11 cellular contexts compared by ENCODE assay signal in genomic region chr6:20377623-20378265, GRCh38. TPM values are rescaled to one million over a fixed set of nuclear protein-coding genes. Genes with fewer than 3 reads are reported as not detected.
A peak's percentile ranks its signal among the peaks of the same experiment; 100 is the strongest.
DNase-seq lines count a peak whose midpoint lies in the region; ATAC-seq and TF ChIP-seq lines count a peak whose summit lies in the region.
"Had no signal": no experiment of that assay in that cellular context is flagged by ENCODE, and none has a peak within 500 bp of the region (broad histone marks: within the 10 kb centered on the region; RNA-seq: fewer than 3 reads in every experiment).

No MANE protein-coding gene starts in this region.

- peak; percentile 37 for DNase-seq in A673 (ENCODE audit: low spot score)
- no peak for DNase-seq in RWPE2 (ENCODE audit: low spot score)
- peak; percentile 73 to 76 for DNase-seq in foreskin fibroblast
- no peak for DNase-seq in BE2C
- no peak for DNase-seq in colonic mucosa
- DNase-seq in esophagus muscularis mucosa (ENCODE audit: extremely low spot score) = no peak
- no peak for DNase-seq in cardiac septum (ENCODE audit: low spot score)
- DNase-seq: activated naive CD4-positive, alpha-beta T cell treated with anti-CD3 and anti-CD28 coated beads, Interleukin-2, amount 10 ng/mL, durations not matched to agents 7 days and 5 days; NCI-H1436 treated with DMSO at 0.1 percent for 48 hours; ovary had no signal

- no peaks in the 10 kb centered on the region for H3K9me3 ChIP-seq in A673 (ENCODE audit: low read depth, low read length, poor library complexity, severe bottlenecking)
- no peaks in the 10 kb centered on the region for H3K9me3 ChIP-seq in RWPE2 (ENCODE audit: severe bottlenecking)
- no peaks in the 10 kb centered on the region for H3K9me3 ChIP-seq in BE2C
- no peaks in the 10 kb centered on the region for H3K9me3 ChIP-seq in colonic mucosa
- no peaks in the 10 kb centered on the region for H3K9me3 ChIP-seq in esophagus muscularis mucosa
- H3K9me3 ChIP-seq: ovary had no signal

- TF ChIP-seq CTCF in A673 (conservative IDR thresholded peaks at IDR 0.05; ENCODE audit: low read depth, low read length) (no peak), RWPE2 (IDR thresholded peaks at IDR 0.05; ENCODE audit: poor library complexity, severe bottlenecking) (no peak), foreskin fibroblast (IDR thresholded peaks at IDR 0.05; ENCODE audit: low read depth, low read length) (no peak), BE2C (IDR thresholded peaks at IDR 0.05; ENCODE audit: low read depth, low read length) (no peak), colonic mucosa (IDR thresholded peaks at IDR 0.05) (no peak), esophagus muscularis mucosa (IDR thresholded peaks at IDR 0.05) (no peak)

- ATAC-seq in GM18867 (IDR thresholded peaks at IDR 0.05; ENCODE audit: unreplicated experiment) = peak; percentile 89
- peak; percentile 82 for ATAC-seq in RWPE2 (ENCODE audit: low read depth)

- TF ChIP-seq POLR2A in esophagus muscularis mucosa (IDR thresholded peaks at IDR 0.05; ENCODE audit: low read depth) = no peak

- POLR2A ChIA-PET in A673 (lab: Charles Lee; ENCODE audit: low non-redundant PET) = no interaction called here

- H3K4me3 ChIP-seq in A673 (ENCODE audit: low read depth, low read length, poor library complexity, severe bottlenecking) (no peak overlapping the region), RWPE2 (ENCODE audit: severe bottlenecking) (no peak overlapping the region), foreskin fibroblast (ENCODE audit: low read depth in 1 of 2, low read length in 2 of 2) (no peak overlapping the region), BE2C (ENCODE audit: low read depth, low read length) (no peak overlapping the region), colonic mucosa (no peak overlapping the region), esophagus muscularis mucosa (no peak overlapping the region)
- H3K4me3 ChIP-seq: ovary had no signal

- no peak for TF ChIP-seq EP300 in esophagus muscularis mucosa (IDR thresholded peaks at IDR 0.05)

- H3K27ac ChIP-seq in A673 (ENCODE audit: low read depth, low read length, poor library complexity, severe bottlenecking) (no peak overlapping the region), RWPE2 (ENCODE audit: poor library complexity, severe bottlenecking) (no peak overlapping the region), colonic mucosa (no peak overlapping the region), esophagus muscularis mucosa (replicated peaks in 1 of 4) (no peak overlapping the region)
- H3K27ac ChIP-seq: ovary had no signal

- no peaks in the 10 kb centered on the region for H3K4me1 ChIP-seq in A673 (ENCODE audit: insufficient read depth, low read length, poor library complexity, severe bottlenecking)
- peaks cover 8% of the 10 kb centered on the region for H3K4me1 ChIP-seq in RWPE2 (ENCODE audit: insufficient read depth, poor library complexity, severe bottlenecking)
- H3K4me1 ChIP-seq in BE2C = no peaks in the 10 kb centered on the region
- no peaks in the 10 kb centered on the region for H3K4me1 ChIP-seq in colonic mucosa
- no peaks in the 10 kb centered on the region for H3K4me1 ChIP-seq in esophagus muscularis mucosa

- H3K27me3 ChIP-seq in A673 (replicated peaks; ENCODE audit: insufficient read depth, low read depth, low read length, poor library complexity) (no peaks in the 10 kb centered on the region), RWPE2 (ENCODE audit: insufficient read depth, poor library complexity, severe bottlenecking) (no peaks in the 10 kb centered on the region), BE2C (peaks cover 8% of the 10 kb centered on the region), colonic mucosa (no peaks in the 10 kb centered on the region), esophagus muscularis mucosa (no peaks in the 10 kb centered on the region)
- H3K27me3 ChIP-seq: ovary had no signal

- CTCF ChIA-PET in A673 (lab: Charles Lee) = no interaction called here

- H3K9ac ChIP-seq in colonic mucosa (ENCODE audit: low read depth in 2 of 2, low read length in 2 of 2) = no peak overlapping the region

- H3K36me3 ChIP-seq in A673 (ENCODE audit: insufficient read depth, low read length, poor library complexity, severe bottlenecking) = no peaks in the 10 kb centered on the region
- H3K36me3 ChIP-seq in RWPE2 (ENCODE audit: low read depth) = no peaks in the 10 kb centered on the region
- no peaks in the 10 kb centered on the region for H3K36me3 ChIP-seq in BE2C
- no peaks in the 10 kb centered on the region for H3K36me3 ChIP-seq in colonic mucosa
- no peaks in the 10 kb centered on the region for H3K36me3 ChIP-seq in esophagus muscularis mucosa
- H3K36me3 ChIP-seq: ovary had no signal

- WGBS in esophagus muscularis mucosa = 46% methylated on average over 5 of the region's 5 CpGs

- no TSS peak for BruUV-seq in A673 (replicated peaks; lab: Mats Ljungman, UMichigan)

- intact Hi-C loops in A673 (cut with micrococcal nuclease; ENCODE audit: unreplicated experiment) = no loop called here
- intact Hi-C loops in colonic mucosa (cut with DNase I) = no loop called here
- intact Hi-C loops in esophagus muscularis mucosa (cut with DNase I) = no loop called here
- intact Hi-C loops in cardiac septum (cut with DNase I) = no loop called here

RNA-seq across cellular contexts. Expression of gene E2F3, which starts 23.9 kb away (rescaled TPM):
- total RNA-seq in A673 (2021) (41.3 and 42.4 TPM in 2 replicates), colonic mucosa (10 to 100 TPM in 1 of 2 donors, 1 to 10 TPM in 1; 10.0 to 11.2 TPM), esophagus muscularis mucosa (1 to 10 TPM; 2.9 to 5.6 (median 4.2) TPM), cardiac septum (8.6 TPM)
- polyA plus RNA-seq in BE2C (2012; ENCODE audit: insufficient read depth, insufficient read length, low read depth) = 10.8 TPM

Comparison
In these comparisons a context has a peak if more than half of its experiments do, and no peak if none do; other contexts are left out.
1. DNase-seq: peak in A673 (single experiment) and foreskin fibroblast (2 of 2); none in RWPE2 (single experiment), BE2C (single experiment), colonic mucosa (single experiment), esophagus muscularis mucosa (single experiment) and cardiac septum (single experiment).